ENCODE assay signal across 8 cellular contexts in the genomic region with DNA sequence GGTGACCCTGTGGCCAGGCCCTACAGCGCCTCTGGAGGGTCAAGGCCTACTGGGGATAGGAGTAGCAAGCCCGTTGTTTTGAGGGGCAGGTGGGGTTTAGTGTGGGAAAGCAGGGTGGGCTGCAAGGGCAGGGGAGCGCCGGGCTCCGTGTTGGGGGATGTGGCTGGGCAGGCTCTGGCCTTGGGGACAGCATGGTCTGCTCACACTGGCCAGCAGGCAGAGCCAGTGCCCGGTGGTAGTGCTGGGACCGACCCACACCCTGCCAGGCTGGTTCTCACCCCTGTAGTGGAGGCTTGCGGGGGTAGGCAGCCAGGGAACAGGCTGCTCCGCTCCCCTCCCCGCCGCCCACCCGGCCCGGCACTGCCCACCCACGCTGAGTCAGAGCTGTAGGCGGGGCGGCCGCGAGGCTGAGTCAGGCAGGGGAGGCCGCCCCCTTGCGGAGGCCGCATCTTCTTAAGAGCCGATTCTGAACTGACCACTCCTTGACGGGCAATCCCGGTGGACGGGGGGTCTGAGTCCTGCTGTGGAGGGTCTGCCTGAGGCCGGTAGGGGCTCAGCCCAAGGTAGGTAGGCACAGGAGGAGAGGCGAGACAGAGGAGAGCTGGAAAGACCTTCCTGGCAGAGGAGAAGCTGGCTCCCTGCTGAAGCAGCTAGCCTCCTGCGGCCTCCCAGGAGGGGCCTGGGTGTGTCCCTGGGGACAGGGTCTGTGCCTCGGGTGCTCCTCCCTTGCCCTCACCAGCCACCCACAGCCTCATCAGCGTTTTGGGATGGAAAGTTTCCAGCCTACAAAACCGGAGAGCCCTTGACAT.
DNase-seq lines count a peak whose midpoint lies in the region; ATAC-seq and TF ChIP-seq lines count a peak whose summit lies in the region.

No MANE protein-coding gene starts in this region.

- no peak overlapping the region for H3K27ac Mint-ChIP-seq in activated naive CD8-positive, alpha-beta T cell treated with anti-CD3 and anti-CD28 coated beads, Interleukin-2, amount 10 ng/mL, durations not matched to agents 7 days and 5 days
- peak overlapping the region; percentile 79 for H3K27ac Mint-ChIP-seq in type B pancreatic cell

- intact Hi-C loops in Right ventricle myocardium inferior (cut with DNase I): no loop called here
- intact Hi-C loops in posterior cingulate gyrus (cut with DNase I): loop anchor here (1.0 to 5.0 kb wide), 2 partner anchors 70 to 108 kb away; no protein-coding TSS in a partner anchor

- H3K27me3 Mint-ChIP-seq in activated naive CD8-positive, alpha-beta T cell treated with anti-CD3 and anti-CD28 coated beads, Interleukin-2, amount 10 ng/mL, durations not matched to agents 7 days and 5 days: no peaks in the 10 kb centered on the region
- H3K27me3 Mint-ChIP-seq in type B pancreatic cell: no peaks in the 10 kb centered on the region

- peak overlapping the region in 3 of 4 donors; percentile 22 to 59 (median 49) for H3K27ac ChIP-seq in Peyer's patch

- TF ChIP-seq POLR2A in Peyer's patch (IDR thresholded peaks at IDR 0.05): no peak

- no peak overlapping the region for H3K4me3 Mint-ChIP-seq in activated naive CD8-positive, alpha-beta T cell treated with anti-CD3 and anti-CD28 coated beads, Interleukin-2, amount 10 ng/mL, durations not matched to agents 7 days and 5 days
- peak overlapping the region; percentile 68 for H3K4me3 Mint-ChIP-seq in type B pancreatic cell

- H3K36me3 ChIP-seq in Peyer's patch: peaks cover 0 to 7% (median 0%) of the 10 kb centered on the region in 3 donors

- no peaks in the 10 kb centered on the region for H3K27me3 ChIP-seq in Peyer's patch

- POLR2A ChIA-PET in activated naive CD8-positive, alpha-beta T cell treated with anti-CD3 and anti-CD28 coated beads, Interleukin-2, amount 10 ng/mL, durations not matched to agents 7 days and 5 days (lab: Charles Lee): no interaction called here

- TF ChIP-seq CTCF in GM12864 (IDR thresholded peaks at IDR 0.05; ENCODE audit: low read depth, low read length, missing control alignments) (peak; percentile 44), Peyer's patch (IDR thresholded peaks at IDR 0.05) (peak in 5 of 6 experiments; percentile 40 to 64 (median 53)), type B pancreatic cell (conservative IDR thresholded peaks at IDR 0.05) (peak; percentile 77)

- peaks cover 3 to 46% (median 32%) of the 10 kb centered on the region in 4 donors for H3K4me1 ChIP-seq in Peyer's patch

- no peak for DNase-seq in GM12864 (ENCODE audit: low read depth)
- peak; percentile 61 to 80 (median 76) for DNase-seq in Peyer's patch
- DNase-seq in activated naive CD8-positive, alpha-beta T cell treated with anti-CD3 and anti-CD28 coated beads, Interleukin-2, amount 10 ng/mL, durations not matched to agents 7 days and 5 days: peak; percentile 71
- DNase-seq in Right ventricle myocardium inferior (ENCODE audit: missing footprints): peak; percentile 90
- peak; percentile 48 to 97 (median 76) for DNase-seq in posterior cingulate gyrus
- peak; percentile 83 for DNase-seq in type B pancreatic cell (ENCODE audit: extremely low spot score, unreplicated experiment)

- H3K4me3 ChIP-seq in GM12864 (ENCODE audit: low read depth, low read length) (no peak overlapping the region), Peyer's patch (peak overlapping the region in 2 of 4 donors; percentile 3 to 7)

- ATAC-seq in activated naive CD8-positive, alpha-beta T cell treated with anti-CD3 and anti-CD28 coated beads, Interleukin-2, amount 10 ng/mL, durations not matched to agents 7 days and 5 days (ENCODE audit: low read depth): no peak
- ATAC-seq in Right ventricle myocardium inferior (peak; percentile 66), HG03097 (IDR thresholded peaks at IDR 0.05; ENCODE audit: low FRiP score, unreplicated experiment) (no peak), HG03139 (IDR thresholded peaks at IDR 0.05; ENCODE audit: unreplicated experiment) (no peak)

- no peaks in the 10 kb centered on the region for H3K36me3 Mint-ChIP-seq in activated naive CD8-positive, alpha-beta T cell treated with anti-CD3 and anti-CD28 coated beads, Interleukin-2, amount 10 ng/mL, durations not matched to agents 7 days and 5 days
- no peaks in the 10 kb centered on the region for H3K36me3 Mint-ChIP-seq in type B pancreatic cell

- H3K9me3 ChIP-seq in Peyer's patch: no peaks in the 10 kb centered on the region

- H3K9me3 Mint-ChIP-seq in activated naive CD8-positive, alpha-beta T cell treated with anti-CD3 and anti-CD28 coated beads, Interleukin-2, amount 10 ng/mL, durations not matched to agents 7 days and 5 days: no peaks in the 10 kb centered on the region
- no peaks in the 10 kb centered on the region for H3K9me3 Mint-ChIP-seq in type B pancreatic cell

- peaks cover 10% of the 10 kb centered on the region for H3K4me1 Mint-ChIP-seq in activated naive CD8-positive, alpha-beta T cell treated with anti-CD3 and anti-CD28 coated beads, Interleukin-2, amount 10 ng/mL, durations not matched to agents 7 days and 5 days
- peaks cover 29% of the 10 kb centered on the region for H3K4me1 Mint-ChIP-seq in type B pancreatic cell (ENCODE audit: unreplicated experiment)
